Comparison of ENCODE assay signal across 11 cellular contexts in the genomic region with DNA sequence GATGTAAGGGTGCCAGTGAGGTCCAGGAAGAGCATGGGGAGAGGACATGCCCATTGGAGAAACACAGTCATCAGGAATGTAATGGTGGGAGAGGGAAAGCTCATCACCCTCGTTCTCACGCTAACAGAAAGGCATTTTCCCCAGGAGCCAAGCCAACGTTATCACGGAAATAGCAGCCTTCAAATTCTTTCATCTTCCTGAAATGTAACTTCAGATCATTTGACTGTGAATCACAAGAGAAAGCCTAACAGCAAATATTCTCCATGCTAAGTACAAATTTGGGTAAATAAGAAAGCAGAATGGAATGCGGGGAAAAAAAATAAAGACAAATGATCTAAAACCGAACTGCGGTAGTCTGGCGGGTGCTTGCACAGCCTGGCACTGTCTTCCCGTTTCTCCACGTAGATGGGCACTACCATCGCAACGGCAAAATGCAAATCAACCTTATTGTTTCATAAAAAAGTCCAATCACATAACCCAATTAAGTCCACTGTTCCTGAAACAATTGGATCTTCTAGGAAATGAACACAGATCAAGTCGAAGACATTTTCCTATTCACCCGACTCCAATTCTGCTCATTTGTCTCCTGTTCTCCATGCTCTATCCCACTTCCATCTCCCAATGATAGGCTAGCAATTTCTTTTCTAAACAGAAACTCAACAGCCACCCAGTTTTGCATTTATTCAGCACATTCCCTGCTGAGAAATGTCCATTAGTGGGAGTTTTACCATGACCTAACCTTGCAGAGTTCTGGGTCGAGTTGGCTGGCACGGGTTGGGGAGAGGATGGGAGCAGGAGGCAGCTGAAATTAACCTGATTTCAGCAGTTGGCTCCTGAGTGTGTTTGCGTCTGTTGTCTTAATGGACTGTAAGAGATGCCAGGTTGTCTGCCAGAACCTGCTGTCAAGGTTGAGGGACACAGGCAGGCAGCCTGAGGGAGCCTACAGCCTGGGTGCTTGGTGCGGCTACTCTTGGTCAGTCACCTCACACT.
DNase-seq lines count a peak whose midpoint lies in the region; ATAC-seq and TF ChIP-seq lines count a peak whose summit lies in the region.
"Had no signal": no experiment of that assay in that cellular context is flagged by ENCODE, and none has a peak within 500 bp of the region (broad histone marks: within the 10 kb centered on the region; RNA-seq: fewer than 3 reads in every experiment).

No MANE protein-coding gene starts in this region.

- H3K27me3 ChIP-seq in suprapubic skin: peaks cover 30% of the 10 kb centered on the region
- H3K27me3 ChIP-seq: cardiac muscle cell had no signal

- DNase-seq in AG09319 (ENCODE audit: extremely low read depth, low read depth) (peak; percentile 79), NCI-H146 treated with DMSO at 0.1 percent for 48 hours (lab: John Stamatoyannopoulos, UW; ENCODE audit: unreplicated experiment) (peak; percentile 71), coronary artery (ENCODE audit: low spot score) (no peak), myocyte (ENCODE audit: low read depth) (peak; percentile 94), suprapubic skin (ENCODE audit: low spot score in 2 of 2) (no peak), NCI-H510A (lab: John Stamatoyannopoulos, UW) (no peak)
- DNase-seq: SW 1271 had no signal

- H3K36me3 Mint-ChIP-seq in activated T-helper 17 cell treated with anti-CD3 and anti-CD28 coated beads, Interleukin-2, amount 50 U/mL, for 72 hours (ENCODE audit: low read depth): peaks cover 6% of the 10 kb centered on the region

- no peak for TF ChIP-seq POLR2A in suprapubic skin (IDR thresholded peaks at IDR 0.05)

- H3K4me1 Mint-ChIP-seq in activated T-helper 17 cell treated with anti-CD3 and anti-CD28 coated beads, Interleukin-2, amount 50 U/mL, for 72 hours: peaks cover 10% of the 10 kb centered on the region

- no peak overlapping the region for H3K4me3 Mint-ChIP-seq in activated T-helper 17 cell treated with anti-CD3 and anti-CD28 coated beads, Interleukin-2, amount 50 U/mL, for 72 hours

- H3K4me3 ChIP-seq in coronary artery (peak overlapping the region; percentile 47), suprapubic skin (no peak overlapping the region)
- H3K4me3 ChIP-seq: cardiac muscle cell, prostate gland had no signal

- TF ChIP-seq CTCF in AG09319 (IDR thresholded peaks at IDR 0.05; ENCODE audit: low read depth, low read length) (no peak), coronary artery (IDR thresholded peaks at IDR 0.05) (no peak), suprapubic skin (IDR thresholded peaks at IDR 0.05) (no peak)

- H3K27ac ChIP-seq in coronary artery (no peak overlapping the region), suprapubic skin (no peak overlapping the region)
- H3K27ac ChIP-seq: cardiac muscle cell, prostate gland had no signal

- peaks cover 19% of the 10 kb centered on the region for H3K27me3 Mint-ChIP-seq in activated T-helper 17 cell treated with anti-CD3 and anti-CD28 coated beads, Interleukin-2, amount 50 U/mL, for 72 hours

- TF ChIP-seq EP300 in suprapubic skin (IDR thresholded peaks at IDR 0.05): no peak

- H3K4me1 ChIP-seq in suprapubic skin: no peaks in the 10 kb centered on the region
- H3K4me1 ChIP-seq: prostate gland had no signal

- H3K36me3 ChIP-seq in suprapubic skin: no peaks in the 10 kb centered on the region
- H3K36me3 ChIP-seq: cardiac muscle cell, prostate gland had no signal

- H3K9me3 ChIP-seq in suprapubic skin: no peaks in the 10 kb centered on the region
- H3K9me3 ChIP-seq: prostate gland had no signal

- no peak for ATAC-seq in GM18868 (IDR thresholded peaks at IDR 0.05; ENCODE audit: unreplicated experiment)
- no peak for ATAC-seq in activated T-helper 17 cell treated with anti-CD3 and anti-CD28 coated beads, Interleukin-2, amount 50 U/mL, for 72 hours (replicated peaks)

- WGBS in suprapubic skin: 66% methylated on average over 18 of the region's 18 CpGs

- H3K9me3 Mint-ChIP-seq in activated T-helper 17 cell treated with anti-CD3 and anti-CD28 coated beads, Interleukin-2, amount 50 U/mL, for 72 hours: peaks cover 8% of the 10 kb centered on the region

- no peak overlapping the region for H3K27ac Mint-ChIP-seq in activated T-helper 17 cell treated with anti-CD3 and anti-CD28 coated beads, Interleukin-2, amount 50 U/mL, for 72 hours

Comparison
In these comparisons a context has a peak if more than half of its experiments do, and no peak if none do; other contexts are left out.
1. DNase-seq: peak in AG09319 (single experiment), NCI-H146 treated with DMSO at 0.1 percent for 48 hours (single experiment) and myocyte (single experiment); none in coronary artery (single experiment), suprapubic skin (0 of 2) and NCI-H510A (single experiment).